8 cellular contexts compared by ENCODE assay signal in genomic region chr2:137947714-137948336, GRCh38. TPM values are rescaled to one million over a fixed set of nuclear protein-coding genes. Genes with fewer than 3 reads are reported as not detected.
DNase-seq lines count a peak whose midpoint lies in the region; ATAC-seq and TF ChIP-seq lines count a peak whose summit lies in the region.

No MANE protein-coding gene starts in this region.

- intact Hi-C loops in activated CD8-positive, alpha-beta T cell treated with anti-CD3 and anti-CD28 coated beads for 36 hours (cut with micrococcal nuclease): no loop called here

- H3K4me1 ChIP-seq in DOHH2 (ENCODE audit: control insufficient read depth, low read length): no peaks in the 10 kb centered on the region

- CTCF ChIA-PET in activated CD8-positive, alpha-beta T cell treated with anti-CD3 and anti-CD28 coated beads for 36 hours (lab: Charles Lee): interaction anchor here (1.4 to 1.5 kb wide), 2 partner anchors 10 to 879 kb away, joined by 4 to 5 read pairs; no protein-coding TSS in a partner anchor

- H4K20me1 ChIP-seq in DOHH2 (ENCODE audit: control insufficient read depth, insufficient read depth, low read depth, low read length): no peaks in the 10 kb centered on the region

- no peak overlapping the region for H3K4me3 ChIP-seq in DOHH2 (ENCODE audit: low read length)
- H3K4me3 ChIP-seq in fibroblast of villous mesenchyme (ENCODE audit: low read depth, low read length): no peak overlapping the region

- DNase-seq in NCI-H446 treated with DMSO at 0.1 percent for 48 hours (lab: John Stamatoyannopoulos, UW): peak; percentile 28
- DNase-seq in activated CD8-positive, alpha-beta T cell treated with anti-CD3 and anti-CD28 coated beads for 36 hours: peak; percentile 59
- peak; percentile 84 for DNase-seq in fibroblast of villous mesenchyme (ENCODE audit: low read depth)
- no peak for DNase-seq in osteocyte (ENCODE audit: extremely low spot score, unreplicated experiment)
- DNase-seq in NCI-H1930 (lab: John Stamatoyannopoulos, UW): no peak

- H3K4me3 Mint-ChIP-seq in activated CD8-positive, alpha-beta T cell treated with anti-CD3 and anti-CD28 coated beads for 36 hours: no peak overlapping the region
- no peak overlapping the region for H3K4me3 Mint-ChIP-seq in osteocyte (ENCODE audit: unreplicated experiment)

- POLR2A ChIA-PET in activated CD8-positive, alpha-beta T cell treated with anti-CD3 and anti-CD28 coated beads for 36 hours (lab: Charles Lee): no interaction called here

- peak; percentile 45 for ATAC-seq in HG02623 (IDR thresholded peaks at IDR 0.05; ENCODE audit: unreplicated experiment)
- ATAC-seq in activated CD8-positive, alpha-beta T cell treated with anti-CD3 and anti-CD28 coated beads for 36 hours: no peak
- no peak for ATAC-seq in GM19324 (IDR thresholded peaks at IDR 0.05; ENCODE audit: low FRiP score, unreplicated experiment)

- no peak overlapping the region for H3K27ac Mint-ChIP-seq in activated CD8-positive, alpha-beta T cell treated with anti-CD3 and anti-CD28 coated beads for 36 hours
- H3K27ac Mint-ChIP-seq in osteocyte (ENCODE audit: unreplicated experiment): no peak overlapping the region

- peak; percentile 69 for TF ChIP-seq CTCF in DOHH2 (IDR thresholded peaks at IDR 0.05; ENCODE audit: low read depth, low read length, poor library complexity, severe bottlenecking)
- peak; percentile 48 for TF ChIP-seq CTCF in activated CD8-positive, alpha-beta T cell treated with anti-CD3 and anti-CD28 coated beads for 36 hours (IDR thresholded peaks at IDR 0.05)
- peak; percentile 77 for TF ChIP-seq CTCF in fibroblast of villous mesenchyme (IDR thresholded peaks at IDR 0.05; ENCODE audit: insufficient read depth, low read depth, low read length)
- TF ChIP-seq CTCF in osteocyte (IDR thresholded peaks at IDR 0.05): peak; percentile 73

- H3K4me1 Mint-ChIP-seq in activated CD8-positive, alpha-beta T cell treated with anti-CD3 and anti-CD28 coated beads for 36 hours (ENCODE audit: low read depth): peaks cover 13% of the 10 kb centered on the region
- peaks cover 2% of the 10 kb centered on the region for H3K4me1 Mint-ChIP-seq in osteocyte (ENCODE audit: unreplicated experiment)

- H3K36me3 Mint-ChIP-seq in activated CD8-positive, alpha-beta T cell treated with anti-CD3 and anti-CD28 coated beads for 36 hours (ENCODE audit: low read depth): no peaks in the 10 kb centered on the region
- no peaks in the 10 kb centered on the region for H3K36me3 Mint-ChIP-seq in osteocyte (ENCODE audit: unreplicated experiment)

- no peaks in the 10 kb centered on the region for H3K79me2 ChIP-seq in DOHH2 (ENCODE audit: control insufficient read depth, low read length)

- no peaks in the 10 kb centered on the region for H3K9me2 ChIP-seq in DOHH2 (replicated peaks; ENCODE audit: control insufficient read depth, low read length)

- H3K36me3 ChIP-seq in DOHH2 (ENCODE audit: control insufficient read depth, low read length): no peaks in the 10 kb centered on the region

- H3F3A ChIP-seq in DOHH2 (ENCODE audit: control insufficient read depth, insufficient read depth): no peaks in the 10 kb centered on the region

- peaks cover 5% of the 10 kb centered on the region for H3K27me3 Mint-ChIP-seq in activated CD8-positive, alpha-beta T cell treated with anti-CD3 and anti-CD28 coated beads for 36 hours
- peaks cover 22% of the 10 kb centered on the region for H3K27me3 Mint-ChIP-seq in osteocyte (ENCODE audit: unreplicated experiment)

- no peaks in the 10 kb centered on the region for H3K9me3 ChIP-seq in DOHH2 (ENCODE audit: control insufficient read depth, insufficient read depth, low read length)

- no peak overlapping the region for H3K27ac ChIP-seq in DOHH2 (ENCODE audit: low read depth, low read length)

- no peaks in the 10 kb centered on the region for H3K9me3 Mint-ChIP-seq in activated CD8-positive, alpha-beta T cell treated with anti-CD3 and anti-CD28 coated beads for 36 hours
- no peaks in the 10 kb centered on the region for H3K9me3 Mint-ChIP-seq in osteocyte (ENCODE audit: unreplicated experiment)

- no peak overlapping the region for H3K4me2 ChIP-seq in DOHH2 (ENCODE audit: low read length)

- H3K27me3 ChIP-seq in DOHH2 (ENCODE audit: control insufficient read depth, low read length): no peaks in the 10 kb centered on the region

RNA-seq across cellular contexts. Expression of gene HNMT, which starts 16.4 kb away (rescaled TPM):
- total RNA-seq in activated CD8-positive, alpha-beta T cell treated with anti-CD3 and anti-CD28 coated beads for 36 hours: not detected
- total RNA-seq in fibroblast of villous mesenchyme: 64.4 and 161 TPM in 2 replicates
- total RNA-seq in osteocyte: 3.2 and 4.6 TPM in 2 replicates

Comparison
In these comparisons a context has a peak if more than half of its experiments do, and no peak if none do; other contexts are left out.
1. DNase-seq: peak in NCI-H446 treated with DMSO at 0.1 percent for 48 hours (single experiment), activated CD8-positive, alpha-beta T cell treated with anti-CD3 and anti-CD28 coated beads for 36 hours (single experiment) and fibroblast of villous mesenchyme (single experiment); none in osteocyte (single experiment) and NCI-H1930 (0 of 2).
2. RNA of gene HNMT, which starts 16.4 kb away (total RNA-seq): 64.4 to 161 TPM in fibroblast of villous mesenchyme; 3.2 to 4.6 TPM in osteocyte and not detected in activated CD8-positive, alpha-beta T cell treated with anti-CD3 and anti-CD28 coated beads for 36 hours; every median in the first group is over 10 times any median in the second.
3. Peak in every context shown above with its lines, with median percentiles within 50 percentile points of each other: CTCF ChIP-seq.